In the genomic region with DNA sequence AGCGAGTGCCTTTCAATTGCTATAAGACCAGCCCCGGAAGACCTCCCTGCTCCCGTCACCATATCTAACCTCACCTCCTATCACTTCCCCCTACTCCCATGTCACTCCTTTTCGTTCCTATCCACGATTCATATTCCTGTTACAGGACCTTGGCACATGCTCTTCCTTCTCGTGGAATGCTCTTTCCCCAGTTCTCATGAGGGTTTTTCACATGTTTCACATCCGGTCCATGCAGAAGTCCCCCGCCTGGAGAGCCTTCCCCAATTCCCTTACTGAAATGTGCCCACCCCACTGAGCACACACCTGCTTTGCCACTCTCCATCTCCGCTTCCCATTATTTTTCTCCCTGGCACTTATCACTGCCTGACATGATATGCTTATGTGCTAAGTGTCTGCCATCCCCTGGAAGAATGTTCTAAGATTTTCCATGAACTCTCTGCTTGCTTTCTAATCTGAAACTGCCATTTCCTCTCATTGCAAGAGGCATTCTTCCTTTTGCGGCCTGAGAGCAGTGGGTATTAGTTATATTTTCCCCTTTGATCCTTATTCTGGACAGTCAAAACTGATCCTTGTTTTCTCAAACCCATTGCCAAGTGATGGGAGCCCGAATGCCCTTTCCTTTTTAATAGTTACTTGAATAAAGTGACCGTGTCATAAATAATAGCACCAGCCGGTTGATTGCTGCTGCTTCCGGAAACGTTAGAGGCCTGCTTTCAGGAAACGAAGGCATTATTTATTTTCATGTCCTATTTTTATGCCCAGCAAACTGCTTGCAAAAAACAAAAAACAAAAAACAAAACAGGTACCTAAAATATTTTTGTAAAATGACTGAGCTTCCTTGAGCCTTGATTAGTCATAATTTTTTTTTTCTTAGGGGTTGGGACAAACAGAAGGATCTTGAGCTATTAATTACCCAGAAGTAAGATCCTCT, we compare ENCODE assay signal across 11 cellular contexts.
DNase-seq lines count a peak whose midpoint lies in the region; ATAC-seq, FAIRE-seq and TF ChIP-seq lines count a peak whose summit lies in the region.
"Had no signal": no experiment of that assay in that cellular context is flagged by ENCODE, and none has a peak within 500 bp of the region (broad histone marks: within the 10 kb centered on the region; RNA-seq: fewer than 3 reads in every experiment).

No MANE protein-coding gene starts in this region.

- TF ChIP-seq CTCF in RWPE1 (conservative IDR thresholded peaks at IDR 0.05; ENCODE audit: low read depth), result no peak
- TF ChIP-seq CTCF in fibroblast of lung (conservative IDR thresholded peaks at IDR 0.05 in 1 of 2, IDR thresholded peaks at IDR 0.05 in 1 of 2; ENCODE audit: low read depth in 1 of 2, low read length in 2 of 2), result no peak

- no peaks in the 10 kb centered on the region for H4K20me1 ChIP-seq in fibroblast of lung (ENCODE audit: control insufficient read depth, extremely low read depth, insufficient read depth, low read length)

- H3K27ac ChIP-seq in RWPE1 (peak overlapping the region; percentile 69; the same call in 1 of the 2 replicates), fibroblast of lung (ENCODE audit: insufficient read depth, low read length) (peak overlapping the region; percentile 72)

- no peak overlapping the region for H3K4me3 ChIP-seq in fibroblast of lung (replicated peaks in 1 of 4; ENCODE audit: control extremely low read depth in 1 of 4, insufficient read depth in 1 of 4, low read depth in 3 of 4, low read length in 4 of 4)
- no peak overlapping the region for H3K4me3 ChIP-seq in skeletal muscle satellite cell (ENCODE audit: low read length)

- peak overlapping the region; percentile 52 for H3K4me2 ChIP-seq in fibroblast of lung (ENCODE audit: extremely low read depth, insufficient read depth, low read length)
- peak overlapping the region; percentile 55 for H3K4me2 ChIP-seq in skeletal muscle satellite cell (ENCODE audit: low read length)

- no peaks in the 10 kb centered on the region for H3K79me2 ChIP-seq in fibroblast of lung (ENCODE audit: control insufficient read depth, insufficient read depth, low read length)

- no peak overlapping the region for H3K9ac ChIP-seq in fibroblast of lung (ENCODE audit: insufficient read depth, low read length)
- H3K9ac ChIP-seq in skeletal muscle satellite cell (ENCODE audit: low read depth, low read length), result peak overlapping the region; percentile 76

- no peak for TF ChIP-seq POLR2A in GM12891 (IDR thresholded peaks at IDR 0.05; ENCODE audit: low read depth, low read length)

- ATAC-seq in GM18520 (IDR thresholded peaks at IDR 0.05; ENCODE audit: unreplicated experiment), result no peak
- ATAC-seq in GM19395 (IDR thresholded peaks at IDR 0.05; ENCODE audit: unreplicated experiment), result no peak

- H3K4me1 ChIP-seq in fibroblast of lung (ENCODE audit: control insufficient read depth, extremely low read depth, insufficient read depth, low read length), result peaks cover 20% of the 10 kb centered on the region
- peaks cover 70% of the 10 kb centered on the region for H3K4me1 ChIP-seq in skeletal muscle satellite cell (ENCODE audit: control insufficient read depth, insufficient read depth, low read length)

- H3K9me3 ChIP-seq in fibroblast of lung (ENCODE audit: control insufficient read depth, insufficient read depth, low read depth, low read length) (no peaks in the 10 kb centered on the region), skeletal muscle satellite cell (replicated peaks; ENCODE audit: low read length) (no peaks in the 10 kb centered on the region)

- H3K27me3 ChIP-seq in fibroblast of lung (ENCODE audit: control insufficient read depth, insufficient read depth, low read length) (no peaks in the 10 kb centered on the region), skeletal muscle satellite cell (ENCODE audit: control insufficient read depth, insufficient read depth, low read length) (no peaks in the 10 kb centered on the region)

- FAIRE-seq in GM12891 (lab: Jason Lieb, UNC) (peak; percentile 68), urothelium cell line (lab: Jason Lieb, UNC) (no peak)

- DNase-seq in GM12891 (ENCODE audit: insufficient read length, low spot score) (no peak), RWPE1 (ENCODE audit: low spot score) (no peak), fibroblast of lung (ENCODE audit: low read depth in 2 of 2) (peak in 1 of 2 donors; percentile 8), NCI-H2107 (lab: John Stamatoyannopoulos, UW) (no peak), urothelium cell line (ENCODE audit: low spot score) (no peak)
- DNase-seq: cerebellar nuclear complex; COR-L47; stimulated activated CD4-positive, alpha-beta T cell treated with anti-CD3 and anti-CD28 coated beads, Interleukin-2, amount 100 ng/mL, for 24 hours had no signal

- no peaks in the 10 kb centered on the region for H3K36me3 ChIP-seq in fibroblast of lung (ENCODE audit: control insufficient read depth, insufficient read depth, low read length)
- no peaks in the 10 kb centered on the region for H3K36me3 ChIP-seq in skeletal muscle satellite cell (ENCODE audit: insufficient read depth, low read length)

- CTCF ChIA-PET in RWPE1 (lab: Yijun Ruan, JAX), result no interaction called here

- POLR2A ChIA-PET in RWPE1 (lab: Yijun Ruan, JAX; ENCODE audit: low non-redundant PET), result no interaction called here

- H2AFZ ChIP-seq in fibroblast of lung (ENCODE audit: low read length), result no peak overlapping the region

TF ChIP-seq in GM12891, 5 proteins besides CTCF, POLR2A, EP300 and RAD21:
- TF ChIP-seq SPI1 (IDR thresholded peaks at IDR 0.05; ENCODE audit: low read depth, low read length), result no peak
- no peak for TF ChIP-seq PAX5 (IDR thresholded peaks at IDR 0.05; ENCODE audit: insufficient read depth, low read length, severe bottlenecking)
- TF ChIP-seq POLR2AphosphoS5 (IDR thresholded peaks at IDR 0.05; ENCODE audit: low read depth, low read length), result no peak
- TF ChIP-seq POU2F2 (IDR thresholded peaks at IDR 0.05; ENCODE audit: low read depth, low read length), result no peak
- TF ChIP-seq TAF1 (IDR thresholded peaks at IDR 0.05; ENCODE audit: low read depth, low read length), result no peak
TF ChIP-seq in GM12891: peak in this region for 0.
